ENCODE assay signal across 1 cellular context in the genomic region with DNA sequence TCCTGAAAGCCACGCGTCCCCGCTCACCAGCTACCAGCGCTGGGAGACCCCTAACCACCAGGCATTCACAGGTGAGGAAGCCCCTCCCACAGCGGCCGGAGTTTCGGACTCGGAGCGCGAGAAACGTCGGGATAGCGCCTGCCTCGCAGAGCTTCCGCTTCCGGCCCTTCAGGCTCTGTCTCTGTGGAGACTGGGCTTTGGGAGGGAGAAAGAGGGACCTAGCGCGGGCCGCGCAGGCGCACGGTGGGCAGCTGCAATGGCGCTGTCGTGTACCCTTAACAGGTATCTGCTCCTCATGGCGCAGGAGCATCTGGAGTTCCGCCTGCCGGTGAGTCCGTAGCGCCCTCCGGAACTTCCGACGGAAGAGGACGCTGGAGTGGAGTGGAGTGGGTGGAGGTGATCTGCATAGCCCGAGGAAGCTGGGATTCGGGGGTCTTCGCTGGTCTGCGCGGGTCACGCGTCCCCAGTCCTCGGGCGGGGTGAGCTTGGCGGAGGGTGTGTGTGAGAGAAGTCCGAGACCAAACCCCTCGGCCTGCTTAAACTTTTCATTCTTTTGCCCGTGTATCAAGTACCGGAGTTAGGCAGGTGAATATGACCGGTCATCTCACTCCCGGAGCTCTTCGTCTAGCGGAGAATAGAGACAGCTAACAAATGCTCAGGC.
A peak's percentile ranks its signal among the peaks of the same experiment; 100 is the strongest.
TF ChIP-seq lines count a peak whose summit lies in the region.

Gene TRMT11, plus strand, starts transcription at position 246 of the 661 bp plus-strand sequence. Its CDS starts 11 bp downstream, at position 257.

TF ChIP-seq in HepG2, 621 proteins besides CTCF, POLR2A, EP300 and RAD21 (continued from another document and continues in another):
- TF ChIP-seq, protein P1, sequence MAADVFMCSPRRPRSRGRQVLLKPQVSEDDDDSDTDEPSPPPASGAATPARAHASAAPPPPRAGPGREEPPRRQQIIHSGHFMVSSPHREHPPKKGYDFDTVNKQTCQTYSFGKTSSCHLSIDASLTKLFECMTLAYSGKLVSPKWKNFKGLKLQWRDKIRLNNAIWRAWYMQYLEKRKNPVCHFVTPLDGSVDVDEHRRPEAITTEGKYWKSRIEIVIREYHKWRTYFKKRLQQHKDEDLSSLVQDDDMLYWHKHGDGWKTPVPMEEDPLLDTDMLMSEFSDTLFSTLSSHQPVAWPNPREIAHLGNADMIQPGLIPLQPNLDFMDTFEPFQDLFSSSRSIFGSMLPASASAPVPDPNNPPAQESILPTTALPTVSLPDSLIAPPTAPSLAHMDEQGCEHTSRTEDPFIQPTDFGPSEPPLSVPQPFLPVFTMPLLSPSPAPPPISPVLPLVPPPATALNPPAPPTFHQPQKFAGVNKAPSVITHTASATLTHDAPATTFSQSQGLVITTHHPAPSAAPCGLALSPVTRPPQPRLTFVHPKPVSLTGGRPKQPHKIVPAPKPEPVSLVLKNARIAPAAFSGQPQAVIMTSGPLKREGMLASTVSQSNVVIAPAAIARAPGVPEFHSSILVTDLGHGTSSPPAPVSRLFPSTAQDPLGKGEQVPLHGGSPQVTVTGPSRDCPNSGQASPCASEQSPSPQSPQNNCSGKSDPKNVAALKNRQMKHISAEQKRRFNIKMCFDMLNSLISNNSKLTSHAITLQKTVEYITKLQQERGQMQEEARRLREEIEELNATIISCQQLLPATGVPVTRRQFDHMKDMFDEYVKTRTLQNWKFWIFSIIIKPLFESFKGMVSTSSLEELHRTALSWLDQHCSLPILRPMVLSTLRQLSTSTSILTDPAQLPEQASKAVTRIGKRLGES (CRISPR knock-in tag; IDR thresholded peaks at IDR 0.05; ENCODE audit: borderline replicate concordance), result no peak
- TF ChIP-seq ATAD3A (CRISPR knock-in tag; IDR thresholded peaks at IDR 0.05), result no peak
- TF ChIP-seq ZNF143 (CRISPR knock-in tag; IDR thresholded peaks at IDR 0.05), result peak; percentile 75
- TF ChIP-seq, protein P2, sequence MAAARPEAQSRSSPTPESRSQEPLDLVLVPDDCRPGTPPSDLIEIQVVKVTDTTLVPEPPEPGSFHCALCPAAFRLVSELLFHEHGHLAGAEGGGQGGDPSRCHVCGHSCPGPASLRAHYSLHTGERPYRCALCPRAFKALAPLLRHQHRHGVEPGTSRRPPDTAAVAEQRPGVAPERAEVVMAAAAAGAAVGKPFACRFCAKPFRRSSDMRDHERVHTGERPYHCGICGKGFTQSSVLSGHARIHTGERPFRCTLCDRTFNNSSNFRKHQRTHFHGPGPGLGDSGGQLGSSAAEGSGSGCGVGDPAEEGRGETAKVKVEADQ (CRISPR knock-in tag; IDR thresholded peaks at IDR 0.05; ENCODE audit: borderline replicate concordance), result peak; percentile 80; the same call in 1 of the 2 replicates
- no peak for TF ChIP-seq SOX6 (IDR thresholded peaks at IDR 0.05)
- TF ChIP-seq SOX6 (CRISPR knock-in tag; IDR thresholded peaks at IDR 0.05), result peak; percentile 55; the same call in 1 of the 2 replicates
- TF ChIP-seq, protein P3, sequence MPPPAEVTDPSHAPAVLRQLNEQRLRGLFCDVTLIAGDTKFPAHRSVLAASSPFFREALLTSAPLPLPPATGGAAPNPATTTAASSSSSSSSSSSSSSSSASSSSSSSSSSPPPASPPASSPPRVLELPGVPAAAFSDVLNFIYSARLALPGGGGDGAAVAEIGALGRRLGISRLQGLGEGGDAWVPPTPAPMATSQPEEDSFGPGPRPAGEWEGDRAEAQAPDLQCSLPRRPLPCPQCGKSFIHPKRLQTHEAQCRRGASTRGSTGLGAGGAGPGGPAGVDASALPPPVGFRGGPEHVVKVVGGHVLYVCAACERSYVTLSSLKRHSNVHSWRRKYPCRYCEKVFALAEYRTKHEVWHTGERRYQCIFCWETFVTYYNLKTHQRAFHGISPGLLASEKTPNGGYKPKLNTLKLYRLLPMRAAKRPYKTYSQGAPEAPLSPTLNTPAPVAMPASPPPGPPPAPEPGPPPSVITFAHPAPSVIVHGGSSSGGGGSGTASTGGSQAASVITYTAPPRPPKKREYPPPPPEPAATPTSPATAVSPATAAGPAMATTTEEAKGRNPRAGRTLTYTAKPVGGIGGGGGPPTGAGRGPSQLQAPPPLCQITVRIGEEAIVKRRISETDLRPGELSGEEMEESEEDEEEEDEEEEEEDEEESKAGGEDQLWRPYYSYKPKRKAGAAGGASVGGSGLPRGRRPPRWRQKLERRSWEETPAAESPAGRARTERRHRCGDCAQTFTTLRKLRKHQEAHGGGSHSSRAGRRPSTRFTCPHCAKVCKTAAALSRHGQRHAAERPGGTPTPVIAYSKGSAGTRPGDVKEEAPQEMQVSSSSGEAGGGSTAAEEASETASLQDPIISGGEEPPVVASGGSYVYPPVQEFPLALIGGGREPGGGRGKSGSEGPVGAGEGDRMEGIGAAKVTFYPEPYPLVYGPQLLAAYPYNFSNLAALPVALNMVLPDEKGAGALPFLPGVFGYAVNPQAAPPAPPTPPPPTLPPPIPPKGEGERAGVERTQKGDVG (CRISPR knock-in tag; IDR thresholded peaks at IDR 0.05; ENCODE audit: borderline replicate concordance), result peak; percentile 93; the same call in 1 of the 2 replicates
- TF ChIP-seq, protein P4, sequence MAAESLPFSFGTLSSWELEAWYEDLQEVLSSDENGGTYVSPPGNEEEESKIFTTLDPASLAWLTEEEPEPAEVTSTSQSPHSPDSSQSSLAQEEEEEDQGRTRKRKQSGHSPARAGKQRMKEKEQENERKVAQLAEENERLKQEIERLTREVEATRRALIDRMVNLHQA (CRISPR knock-in tag; IDR thresholded peaks at IDR 0.05), result no peak
- TF ChIP-seq ZNF576 (CRISPR knock-in tag; IDR thresholded peaks at IDR 0.05), result no peak
- TF ChIP-seq ZNF280B (CRISPR knock-in tag; IDR thresholded peaks at IDR 0.05; ENCODE audit: borderline replicate concordance), result no peak; the same call in 1 of the 2 replicates
- TF ChIP-seq TGIF2 (CRISPR knock-in tag; IDR thresholded peaks at IDR 0.05), result peak; percentile 58
- TF ChIP-seq ZNF549 (CRISPR knock-in tag; IDR thresholded peaks at IDR 0.05), result peak; percentile 54; the same call in 1 of the 2 replicates
- TF ChIP-seq, protein P5, sequence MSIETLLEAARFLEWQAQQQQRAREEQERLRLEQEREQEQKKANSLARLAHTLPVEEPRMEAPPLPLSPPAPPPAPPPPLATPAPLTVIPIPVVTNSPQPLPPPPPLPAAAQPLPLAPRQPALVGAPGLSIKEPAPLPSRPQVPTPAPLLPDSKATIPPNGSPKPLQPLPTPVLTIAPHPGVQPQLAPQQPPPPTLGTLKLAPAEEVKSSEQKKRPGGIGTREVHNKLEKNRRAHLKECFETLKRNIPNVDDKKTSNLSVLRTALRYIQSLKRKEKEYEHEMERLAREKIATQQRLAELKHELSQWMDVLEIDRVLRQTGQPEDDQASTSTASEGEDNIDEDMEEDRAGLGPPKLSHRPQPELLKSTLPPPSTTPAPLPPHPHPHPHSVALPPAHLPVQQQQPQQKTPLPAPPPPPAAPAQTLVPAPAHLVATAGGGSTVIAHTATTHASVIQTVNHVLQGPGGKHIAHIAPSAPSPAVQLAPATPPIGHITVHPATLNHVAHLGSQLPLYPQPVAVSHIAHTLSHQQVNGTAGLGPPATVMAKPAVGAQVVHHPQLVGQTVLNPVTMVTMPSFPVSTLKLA (IDR thresholded peaks at IDR 0.05), result no peak
- TF ChIP-seq, protein P6, sequence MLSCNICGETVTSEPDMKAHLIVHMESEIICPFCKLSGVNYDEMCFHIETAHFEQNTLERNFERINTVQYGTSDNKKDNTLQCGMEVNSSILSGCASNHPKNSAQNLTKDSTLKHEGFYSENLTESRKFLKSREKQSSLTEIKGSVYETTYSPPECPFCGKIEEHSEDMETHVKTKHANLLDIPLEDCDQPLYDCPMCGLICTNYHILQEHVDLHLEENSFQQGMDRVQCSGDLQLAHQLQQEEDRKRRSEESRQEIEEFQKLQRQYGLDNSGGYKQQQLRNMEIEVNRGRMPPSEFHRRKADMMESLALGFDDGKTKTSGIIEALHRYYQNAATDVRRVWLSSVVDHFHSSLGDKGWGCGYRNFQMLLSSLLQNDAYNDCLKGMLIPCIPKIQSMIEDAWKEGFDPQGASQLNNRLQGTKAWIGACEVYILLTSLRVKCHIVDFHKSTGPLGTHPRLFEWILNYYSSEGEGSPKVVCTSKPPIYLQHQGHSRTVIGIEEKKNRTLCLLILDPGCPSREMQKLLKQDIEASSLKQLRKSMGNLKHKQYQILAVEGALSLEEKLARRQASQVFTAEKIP (CRISPR knock-in tag; IDR thresholded peaks at IDR 0.05; ENCODE audit: borderline replicate concordance), result no peak
- TF ChIP-seq, protein P7, sequence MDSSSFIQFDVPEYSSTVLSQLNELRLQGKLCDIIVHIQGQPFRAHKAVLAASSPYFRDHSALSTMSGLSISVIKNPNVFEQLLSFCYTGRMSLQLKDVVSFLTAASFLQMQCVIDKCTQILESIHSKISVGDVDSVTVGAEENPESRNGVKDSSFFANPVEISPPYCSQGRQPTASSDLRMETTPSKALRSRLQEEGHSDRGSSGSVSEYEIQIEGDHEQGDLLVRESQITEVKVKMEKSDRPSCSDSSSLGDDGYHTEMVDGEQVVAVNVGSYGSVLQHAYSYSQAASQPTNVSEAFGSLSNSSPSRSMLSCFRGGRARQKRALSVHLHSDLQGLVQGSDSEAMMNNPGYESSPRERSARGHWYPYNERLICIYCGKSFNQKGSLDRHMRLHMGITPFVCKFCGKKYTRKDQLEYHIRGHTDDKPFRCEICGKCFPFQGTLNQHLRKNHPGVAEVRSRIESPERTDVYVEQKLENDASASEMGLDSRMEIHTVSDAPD (CRISPR knock-in tag; IDR thresholded peaks at IDR 0.05), result no peak
- TF ChIP-seq AGO1 (IDR thresholded peaks at IDR 0.05; ENCODE audit: low read depth, low read length, poor library complexity, severe bottlenecking), result peak; percentile 78
- peak; percentile 72 for TF ChIP-seq KDM5A (IDR thresholded peaks at IDR 0.05; ENCODE audit: borderline replicate concordance, low read length)
- peak; percentile 56; the same call in 1 of the 2 replicates for TF ChIP-seq ZKSCAN8 (CRISPR knock-in tag; IDR thresholded peaks at IDR 0.05; ENCODE audit: borderline replicate concordance)
- TF ChIP-seq ZNF180 (CRISPR knock-in tag; IDR thresholded peaks at IDR 0.05; ENCODE audit: borderline replicate concordance, low read depth), result no peak
- peak; percentile 59; the same call in 1 of the 2 replicates for TF ChIP-seq ZNF331 (CRISPR knock-in tag; IDR thresholded peaks at IDR 0.05)
- TF ChIP-seq, protein P8, sequence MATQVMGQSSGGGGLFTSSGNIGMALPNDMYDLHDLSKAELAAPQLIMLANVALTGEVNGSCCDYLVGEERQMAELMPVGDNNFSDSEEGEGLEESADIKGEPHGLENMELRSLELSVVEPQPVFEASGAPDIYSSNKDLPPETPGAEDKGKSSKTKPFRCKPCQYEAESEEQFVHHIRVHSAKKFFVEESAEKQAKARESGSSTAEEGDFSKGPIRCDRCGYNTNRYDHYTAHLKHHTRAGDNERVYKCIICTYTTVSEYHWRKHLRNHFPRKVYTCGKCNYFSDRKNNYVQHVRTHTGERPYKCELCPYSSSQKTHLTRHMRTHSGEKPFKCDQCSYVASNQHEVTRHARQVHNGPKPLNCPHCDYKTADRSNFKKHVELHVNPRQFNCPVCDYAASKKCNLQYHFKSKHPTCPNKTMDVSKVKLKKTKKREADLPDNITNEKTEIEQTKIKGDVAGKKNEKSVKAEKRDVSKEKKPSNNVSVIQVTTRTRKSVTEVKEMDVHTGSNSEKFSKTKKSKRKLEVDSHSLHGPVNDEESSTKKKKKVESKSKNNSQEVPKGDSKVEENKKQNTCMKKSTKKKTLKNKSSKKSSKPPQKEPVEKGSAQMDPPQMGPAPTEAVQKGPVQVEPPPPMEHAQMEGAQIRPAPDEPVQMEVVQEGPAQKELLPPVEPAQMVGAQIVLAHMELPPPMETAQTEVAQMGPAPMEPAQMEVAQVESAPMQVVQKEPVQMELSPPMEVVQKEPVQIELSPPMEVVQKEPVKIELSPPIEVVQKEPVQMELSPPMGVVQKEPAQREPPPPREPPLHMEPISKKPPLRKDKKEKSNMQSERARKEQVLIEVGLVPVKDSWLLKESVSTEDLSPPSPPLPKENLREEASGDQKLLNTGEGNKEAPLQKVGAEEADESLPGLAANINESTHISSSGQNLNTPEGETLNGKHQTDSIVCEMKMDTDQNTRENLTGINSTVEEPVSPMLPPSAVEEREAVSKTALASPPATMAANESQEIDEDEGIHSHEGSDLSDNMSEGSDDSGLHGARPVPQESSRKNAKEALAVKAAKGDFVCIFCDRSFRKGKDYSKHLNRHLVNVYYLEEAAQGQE (IDR thresholded peaks at IDR 0.05; ENCODE audit: borderline replicate concordance in 1 of 2, low read depth in 1 of 2, low read length in 2 of 2), result peak in 1 of 2 experiments; percentile 71; a peak in 2 of 4 replicates
- TF ChIP-seq GABPB1 (CRISPR knock-in tag; IDR thresholded peaks at IDR 0.05), result peak; percentile 97
- TF ChIP-seq, protein P9, sequence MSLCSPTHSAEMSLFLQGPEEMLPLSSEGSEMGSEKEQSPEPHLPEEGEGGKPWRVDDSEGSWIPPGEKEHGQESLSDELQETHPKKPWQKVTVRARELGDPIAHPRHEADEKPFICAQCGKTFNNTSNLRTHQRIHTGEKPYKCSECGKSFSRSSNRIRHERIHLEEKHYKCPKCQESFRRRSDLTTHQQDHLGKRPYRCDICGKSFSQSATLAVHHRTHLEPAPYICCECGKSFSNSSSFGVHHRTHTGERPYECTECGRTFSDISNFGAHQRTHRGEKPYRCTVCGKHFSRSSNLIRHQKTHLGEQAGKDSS (CRISPR knock-in tag; IDR thresholded peaks at IDR 0.05; ENCODE audit: borderline replicate concordance, low read depth), result peak; percentile 69; the same call in 1 of the 2 replicates
- no peak for TF ChIP-seq NFE2L1 (CRISPR knock-in tag; IDR thresholded peaks at IDR 0.05; ENCODE audit: borderline replicate concordance)
- 0 out of 2 replicates have a peak, but pooled peaks have one; percentile 26 for TF ChIP-seq MEIS1 (CRISPR knock-in tag; IDR thresholded peaks at IDR 0.05; ENCODE audit: borderline replicate concordance)
- peak; percentile 39; the same call in 1 of the 2 replicates for TF ChIP-seq SOX5 (CRISPR knock-in tag; IDR thresholded peaks at IDR 0.05; ENCODE audit: borderline replicate concordance)
- TF ChIP-seq ZNF431 (CRISPR knock-in tag; IDR thresholded peaks at IDR 0.05; ENCODE audit: borderline replicate concordance, low read depth), result peak; percentile 92; the same call in 1 of the 2 replicates
- TF ChIP-seq RBFOX2 (IDR thresholded peaks at IDR 0.05; ENCODE audit: low read depth, low read length), result peak; percentile 96
- TF ChIP-seq, protein P10, sequence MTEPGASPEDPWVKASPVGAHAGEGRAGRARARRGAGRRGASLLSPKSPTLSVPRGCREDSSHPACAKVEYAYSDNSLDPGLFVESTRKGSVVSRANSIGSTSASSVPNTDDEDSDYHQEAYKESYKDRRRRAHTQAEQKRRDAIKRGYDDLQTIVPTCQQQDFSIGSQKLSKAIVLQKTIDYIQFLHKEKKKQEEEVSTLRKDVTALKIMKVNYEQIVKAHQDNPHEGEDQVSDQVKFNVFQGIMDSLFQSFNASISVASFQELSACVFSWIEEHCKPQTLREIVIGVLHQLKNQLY (CRISPR knock-in tag; IDR thresholded peaks at IDR 0.05), result peak; percentile 56; the same call in 1 of the 2 replicates
- TF ChIP-seq ZNF441 (CRISPR knock-in tag; IDR thresholded peaks at IDR 0.05; ENCODE audit: borderline replicate concordance), result peak; percentile 83; the same call in 1 of the 2 replicates
